12 cellular contexts compared by ENCODE assay signal in the genomic region with DNA sequence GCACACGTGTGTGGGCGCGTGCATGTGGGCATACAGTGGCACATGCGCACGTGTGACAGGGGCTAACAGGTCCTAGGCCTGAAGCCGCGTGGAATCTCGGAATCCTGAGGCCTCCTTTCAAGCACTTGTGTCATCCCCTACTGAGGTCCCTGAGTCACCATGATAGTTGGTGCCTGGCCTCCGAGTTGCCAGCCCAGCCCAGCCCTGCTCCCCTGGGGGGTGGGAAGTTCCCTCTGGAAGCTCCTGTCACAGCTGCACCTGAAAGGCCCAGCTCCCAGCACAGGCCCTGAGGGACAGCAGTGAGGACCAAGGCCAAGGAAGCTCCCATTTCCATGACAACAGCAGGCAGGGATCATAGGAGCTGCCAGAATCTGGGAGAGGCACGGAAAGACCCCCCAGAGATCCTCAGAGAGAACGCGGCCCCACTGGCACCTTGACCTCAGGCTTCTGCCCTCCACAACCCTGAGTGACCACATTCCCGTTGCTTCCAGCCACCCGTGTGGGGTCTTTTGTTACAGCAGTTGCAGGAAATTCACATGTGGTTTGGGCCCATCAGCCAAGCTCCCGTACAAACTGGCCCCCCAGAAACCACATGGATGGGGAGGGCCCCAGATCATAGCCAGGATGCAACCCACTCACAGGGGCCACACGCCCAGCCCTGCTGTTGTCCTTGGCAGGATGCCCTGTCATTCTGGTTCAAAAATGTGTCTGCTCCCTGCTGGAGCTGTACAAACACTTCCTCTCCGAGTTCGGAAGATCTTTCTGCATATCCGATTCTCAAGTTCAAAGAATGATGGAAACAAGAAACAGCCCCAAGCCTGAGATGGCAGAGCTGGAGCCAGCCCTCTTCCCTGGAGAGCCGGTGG. TPM values are rescaled to one million over a fixed set of nuclear protein-coding genes. Genes with fewer than 3 reads are reported as not detected.
DNase-seq lines count a peak whose midpoint lies in the region; ATAC-seq and TF ChIP-seq lines count a peak whose summit lies in the region.
"Had no signal": no experiment of that assay in that cellular context is flagged by ENCODE, and none has a peak within 500 bp of the region (broad histone marks: within the 10 kb centered on the region; RNA-seq: fewer than 3 reads in every experiment).

No MANE protein-coding gene starts in this region.

- H3K4me1 ChIP-seq in SK-N-SH (ENCODE audit: control insufficient read depth in 1 of 2, insufficient read depth in 2 of 2, low read depth in 1 of 2, low read length in 1 of 2), result peaks cover 0 to 11% of the 10 kb centered on the region in 2 experiments; a peak in 2 of 4 replicates
- H3K4me1 ChIP-seq in testis, result peaks cover 29% of the 10 kb centered on the region

- no peak overlapping the region for H3K9ac ChIP-seq in SK-N-SH

- ATAC-seq in SK-N-SH treated with all-trans-retinoic acid at 6 μM for 48 hours (no peak; the same call in none of the 3 replicates), GM21717 (IDR thresholded peaks at IDR 0.05; ENCODE audit: unreplicated experiment) (no peak), GM21576 (IDR thresholded peaks at IDR 0.05; ENCODE audit: unreplicated experiment) (no peak)
- ATAC-seq: esophagus mucosa had no signal

- DNase-seq in SK-N-SH, result peak; percentile 75
- peak; percentile 35 for DNase-seq in RPMI8226
- DNase-seq in glomerular visceral epithelial cell (ENCODE audit: extremely low spot score), result peak; percentile 59
- DNase-seq in testis, result peak; percentile 60
- no peak for DNase-seq in stimulated activated naive CD4-positive, alpha-beta T cell (lab: John Stamatoyannopoulos, UW)
- DNase-seq: PC-3 had no signal

- POLR2A ChIA-PET in SK-N-SH (lab: Yijun Ruan, JAX), result no interaction called here

- H3K9me2 ChIP-seq in SK-N-SH, result no peaks in the 10 kb centered on the region

- TF ChIP-seq POLR2A in testis (IDR thresholded peaks at IDR 0.05), result no peak

- no peaks in the 10 kb centered on the region for H3K79me2 ChIP-seq in SK-N-SH (ENCODE audit: insufficient read depth)

- H3K4me3 ChIP-seq in SK-N-SH (ENCODE audit: low read depth in 2 of 2, low read length in 1 of 2), result no peak overlapping the region
- no peak overlapping the region for H3K4me3 ChIP-seq in testis
- H3K4me3 ChIP-seq: ascending aorta had no signal

- H3K27ac ChIP-seq in SK-N-SH (ENCODE audit: low read depth in 2 of 2, low read length in 1 of 2), result no peak overlapping the region
- no peak overlapping the region for H3K27ac ChIP-seq in testis
- H3K27ac ChIP-seq: ascending aorta had no signal

- CTCF ChIA-PET in SK-N-SH (lab: Yijun Ruan, JAX), result interaction anchor here (0.6 to 5.2 kb wide), 18 partner anchors 10 to 675 kb away, joined by 3 to 59 read pairs (median 4); no protein-coding TSS in a partner anchor

- TF ChIP-seq RAD21 in SK-N-SH (IDR thresholded peaks at IDR 0.05; ENCODE audit: low read length), result no peak

- no peak for TF ChIP-seq EP300 in SK-N-SH (IDR thresholded peaks at IDR 0.05; ENCODE audit: borderline replicate concordance in 1 of 2, low read depth in 1 of 2, low read length in 1 of 2)

- WGBS in SK-N-SH (ENCODE audit: low lambda C conversion rate), result 54% methylated on average over 19 of the region's 20 CpGs
- 32 to 56% methylated on average over 6 to 20 of the region's 20 CpGs for WGBS in testis, 2 donors

- intact Hi-C loops in testis (cut with DNase I; ENCODE audit: low total_unique reads), result no loop called here

- TF ChIP-seq CTCF in SK-N-SH (IDR thresholded peaks at IDR 0.05), result no peak
- no peak for TF ChIP-seq CTCF in testis (IDR thresholded peaks at IDR 0.05)

- H3K9me3 ChIP-seq in SK-N-SH (no peaks in the 10 kb centered on the region), testis (no peaks in the 10 kb centered on the region)
- H3K9me3 ChIP-seq: ascending aorta had no signal

- H3K27me3 ChIP-seq in SK-N-SH (ENCODE audit: insufficient read depth) (0 out of 2 replicates have a peak, but pooled peaks cover 6% of the 10 kb centered on the region), testis (no peaks in the 10 kb centered on the region)
- H3K27me3 ChIP-seq: ascending aorta had no signal

- no peaks in the 10 kb centered on the region for H3K36me3 ChIP-seq in SK-N-SH (replicated peaks in 1 of 2; ENCODE audit: control insufficient read depth in 1 of 2, insufficient read depth in 2 of 2, low read length in 1 of 2)
- no peaks in the 10 kb centered on the region for H3K36me3 ChIP-seq in testis (ENCODE audit: low read depth, missing control alignments)
- H3K36me3 ChIP-seq: ascending aorta had no signal

- H2AFZ ChIP-seq in SK-N-SH (ENCODE audit: low read depth), result no peak overlapping the region

- H4K20me1 ChIP-seq in SK-N-SH (ENCODE audit: insufficient read depth), result no peaks in the 10 kb centered on the region

- no peaks in the 10 kb centered on the region for H3F3A ChIP-seq in SK-N-SH (replicated peaks; ENCODE audit: insufficient read depth)

- H3K4me2 ChIP-seq in SK-N-SH, result peak overlapping the region; percentile 48; the same call in 1 of the 2 replicates

TF ChIP-seq in SK-N-SH, 30 proteins besides CTCF, POLR2A, EP300 and RAD21:
- TF ChIP-seq, protein P1, sequence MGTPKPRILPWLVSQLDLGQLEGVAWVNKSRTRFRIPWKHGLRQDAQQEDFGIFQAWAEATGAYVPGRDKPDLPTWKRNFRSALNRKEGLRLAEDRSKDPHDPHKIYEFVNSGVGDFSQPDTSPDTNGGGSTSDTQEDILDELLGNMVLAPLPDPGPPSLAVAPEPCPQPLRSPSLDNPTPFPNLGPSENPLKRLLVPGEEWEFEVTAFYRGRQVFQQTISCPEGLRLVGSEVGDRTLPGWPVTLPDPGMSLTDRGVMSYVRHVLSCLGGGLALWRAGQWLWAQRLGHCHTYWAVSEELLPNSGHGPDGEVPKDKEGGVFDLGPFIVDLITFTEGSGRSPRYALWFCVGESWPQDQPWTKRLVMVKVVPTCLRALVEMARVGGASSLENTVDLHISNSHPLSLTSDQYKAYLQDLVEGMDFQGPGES (IDR thresholded peaks at IDR 0.05; ENCODE audit: low read depth, low read length), result no peak
- TF ChIP-seq POLR2AphosphoS5 (IDR thresholded peaks at IDR 0.05; ENCODE audit: low read depth, low read length) (no peak), NFIC (IDR thresholded peaks at IDR 0.05; ENCODE audit: borderline replicate concordance) (0 out of 2 replicates have a peak, but pooled peaks have one; percentile 11), GABPA (IDR thresholded peaks at IDR 0.05; ENCODE audit: low read depth) (no peak), CHD2 (IDR thresholded peaks at IDR 0.05; ENCODE audit: low read length, partially characterized antibody) (no peak), RCOR1 (IDR thresholded peaks at IDR 0.05; ENCODE audit: low read length) (no peak), RXRA (IDR thresholded peaks at IDR 0.05; ENCODE audit: borderline replicate concordance, low read depth) (no peak), MXI1 (IDR thresholded peaks at IDR 0.05; ENCODE audit: low read depth, low read length) (0 out of 2 replicates have a peak, but pooled peaks have one; percentile 32)

TF ChIP-seq in SK-N-SH treated with all-trans-retinoic acid at 6 μM for 48 hours, 23 proteins besides CTCF, POLR2A, EP300 and RAD21:
- no peak for TF ChIP-seq PPARA (CRISPR knock-in tag; IDR thresholded peaks at IDR 0.05; ENCODE audit: borderline replicate concordance)
- no peak for TF ChIP-seq RARB (CRISPR knock-in tag; IDR thresholded peaks at IDR 0.05)
- no peak for TF ChIP-seq ZNF70 (CRISPR knock-in tag; IDR thresholded peaks at IDR 0.05)
- no peak for TF ChIP-seq ZNF565 (CRISPR knock-in tag; conservative IDR thresholded peaks at IDR 0.05; ENCODE audit: low read depth)
- no peak for TF ChIP-seq BACH2 (CRISPR knock-in tag; IDR thresholded peaks at IDR 0.05; ENCODE audit: borderline replicate concordance)
- no peak for TF ChIP-seq POU6F1 (CRISPR knock-in tag; IDR thresholded peaks at IDR 0.05; ENCODE audit: borderline replicate concordance, low read depth)
- no peak for TF ChIP-seq ZFP3 (CRISPR knock-in tag; IDR thresholded peaks at IDR 0.05)
- no peak for TF ChIP-seq ISL1 (CRISPR knock-in tag; IDR thresholded peaks at IDR 0.05)
- TF ChIP-seq SNAI2 (CRISPR knock-in tag; IDR thresholded peaks at IDR 0.05), result no peak
- no peak for TF ChIP-seq ARNTL (CRISPR knock-in tag; IDR thresholded peaks at IDR 0.05; ENCODE audit: borderline replicate concordance, low read depth)
- TF ChIP-seq TCF4 (CRISPR knock-in tag; IDR thresholded peaks at IDR 0.05; ENCODE audit: borderline replicate concordance), result no peak
- TF ChIP-seq ESRRG (CRISPR knock-in tag; IDR thresholded peaks at IDR 0.05), result no peak
- no peak for TF ChIP-seq CREB5 (CRISPR knock-in tag; IDR thresholded peaks at IDR 0.05; ENCODE audit: low read depth)

RNA-seq across cellular contexts. Expression of gene ENPP7, which starts 35.2 kb away (rescaled TPM):
- polyA plus RNA-seq in SK-N-SH (2012; rRNA removed) (not detected in 2 replicates), testis (ENCODE audit: insufficient read depth, low read depth, low replicate concordance) (not detected)
- not detected in 2 replicates for polyA plus RNA-seq in SK-N-SH (2012; cell fraction: cytosol; rRNA removed)
- polyA plus RNA-seq in SK-N-SH (2012; cell fraction: nucleus; rRNA removed), result not detected in 2 replicates
- under 1 TPM; 0.12 to 0.24 TPM for total RNA-seq in testis
- total RNA-seq: esophagus mucosa, PC-3, pulmonary artery endothelial cell had no signal

Comparison
In these comparisons a context has a peak if more than half of its experiments do, and no peak if none do; other contexts are left out.
1. DNase-seq: peak in SK-N-SH (single experiment), RPMI8226 (single experiment), glomerular visceral epithelial cell (single experiment) and testis (single experiment); none in stimulated activated naive CD4-positive, alpha-beta T cell (0 of 6).